ENCODE assay signal across 1 cellular context in genomic region chr16:70685938-70686375, GRCh38.
A peak's percentile ranks its signal among the peaks of the same experiment; 100 is the strongest.
TF ChIP-seq lines count a peak whose summit lies in the region.

A gene with protein sequence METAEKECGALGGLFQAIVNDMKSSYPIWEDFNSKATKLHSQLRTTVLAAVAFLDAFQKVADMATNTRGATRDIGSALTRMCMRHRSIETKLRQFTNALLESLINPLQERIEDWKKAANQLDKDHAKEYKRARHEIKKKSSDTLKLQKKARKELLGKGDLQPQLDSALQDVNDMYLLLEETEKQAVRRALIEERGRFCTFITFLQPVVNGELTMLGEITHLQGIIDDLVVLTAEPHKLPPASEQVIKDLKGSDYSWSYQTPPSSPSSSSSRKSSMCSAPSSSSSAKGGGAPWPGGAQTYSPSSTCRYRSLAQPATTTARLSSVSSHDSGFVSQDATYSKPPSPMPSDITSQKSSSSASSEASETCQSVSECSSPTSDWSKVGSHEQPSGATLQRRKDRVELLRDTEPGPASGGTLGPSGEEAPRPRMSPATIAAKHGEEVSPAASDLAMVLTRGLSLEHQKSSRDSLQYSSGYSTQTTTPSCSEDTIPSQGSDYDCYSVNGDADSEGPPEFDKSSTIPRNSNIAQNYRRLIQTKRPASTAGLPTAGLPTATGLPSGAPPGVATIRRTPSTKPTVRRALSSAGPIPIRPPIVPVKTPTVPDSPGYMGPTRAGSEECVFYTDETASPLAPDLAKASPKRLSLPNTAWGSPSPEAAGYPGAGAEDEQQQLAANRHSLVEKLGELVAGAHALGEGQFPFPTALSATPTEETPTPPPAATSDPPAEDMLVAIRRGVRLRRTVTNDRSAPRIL (minus strand): TSS chr16:70686053. CDS start chr16:70685791, 262 bp downstream.

TF ChIP-seq in HepG2, 621 proteins besides CTCF, POLR2A, EP300 and RAD21 (continued from another document and continues in another):
- TF ChIP-seq FOXA1 (IDR thresholded peaks at IDR 0.05), result no peak
- no peak for TF ChIP-seq FOXA1 (CRISPR knock-in tag; IDR thresholded peaks at IDR 0.05)
- no peak for TF ChIP-seq EZH2 (conservative IDR thresholded peaks at IDR 0.05; ENCODE audit: low read depth, low read length)
- TF ChIP-seq TEAD3 (CRISPR knock-in tag; optimal IDR thresholded peaks at IDR 0.05; ENCODE audit: borderline replicate concordance), result no peak
- no peak for TF ChIP-seq MBNL3 (CRISPR knock-in tag; conservative IDR thresholded peaks at IDR 0.05)
- 0 out of 2 replicates have a peak, but pooled peaks have one; percentile 50 for TF ChIP-seq ESRRA (CRISPR knock-in tag; IDR thresholded peaks at IDR 0.05; ENCODE audit: low read depth)
- peak; percentile 77; the same call in 1 of the 2 replicates for TF ChIP-seq TFE3 (CRISPR knock-in tag; IDR thresholded peaks at IDR 0.05)
- TF ChIP-seq ELF4 (CRISPR knock-in tag; IDR thresholded peaks at IDR 0.05; ENCODE audit: borderline replicate concordance), result no peak
- TF ChIP-seq STAT5B (CRISPR knock-in tag; IDR thresholded peaks at IDR 0.05), result no peak
- no peak for TF ChIP-seq ZNF513 (CRISPR knock-in tag; conservative IDR thresholded peaks at IDR 0.05)
- peak; percentile 56; the same call in 1 of the 2 replicates for TF ChIP-seq RELA (CRISPR knock-in tag; IDR thresholded peaks at IDR 0.05)
- no peak for TF ChIP-seq ZNF354B (CRISPR knock-in tag; IDR thresholded peaks at IDR 0.05)
- no peak for TF ChIP-seq STAG1 (CRISPR knock-in tag; IDR thresholded peaks at IDR 0.05)
- TF ChIP-seq, protein P1, sequence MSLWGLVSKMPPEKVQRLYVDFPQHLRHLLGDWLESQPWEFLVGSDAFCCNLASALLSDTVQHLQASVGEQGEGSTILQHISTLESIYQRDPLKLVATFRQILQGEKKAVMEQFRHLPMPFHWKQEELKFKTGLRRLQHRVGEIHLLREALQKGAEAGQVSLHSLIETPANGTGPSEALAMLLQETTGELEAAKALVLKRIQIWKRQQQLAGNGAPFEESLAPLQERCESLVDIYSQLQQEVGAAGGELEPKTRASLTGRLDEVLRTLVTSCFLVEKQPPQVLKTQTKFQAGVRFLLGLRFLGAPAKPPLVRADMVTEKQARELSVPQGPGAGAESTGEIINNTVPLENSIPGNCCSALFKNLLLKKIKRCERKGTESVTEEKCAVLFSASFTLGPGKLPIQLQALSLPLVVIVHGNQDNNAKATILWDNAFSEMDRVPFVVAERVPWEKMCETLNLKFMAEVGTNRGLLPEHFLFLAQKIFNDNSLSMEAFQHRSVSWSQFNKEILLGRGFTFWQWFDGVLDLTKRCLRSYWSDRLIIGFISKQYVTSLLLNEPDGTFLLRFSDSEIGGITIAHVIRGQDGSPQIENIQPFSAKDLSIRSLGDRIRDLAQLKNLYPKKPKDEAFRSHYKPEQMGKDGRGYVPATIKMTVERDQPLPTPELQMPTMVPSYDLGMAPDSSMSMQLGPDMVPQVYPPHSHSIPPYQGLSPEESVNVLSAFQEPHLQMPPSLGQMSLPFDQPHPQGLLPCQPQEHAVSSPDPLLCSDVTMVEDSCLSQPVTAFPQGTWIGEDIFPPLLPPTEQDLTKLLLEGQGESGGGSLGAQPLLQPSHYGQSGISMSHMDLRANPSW (CRISPR knock-in tag; IDR thresholded peaks at IDR 0.05; ENCODE audit: borderline replicate concordance), result no peak
- TF ChIP-seq, protein P2, sequence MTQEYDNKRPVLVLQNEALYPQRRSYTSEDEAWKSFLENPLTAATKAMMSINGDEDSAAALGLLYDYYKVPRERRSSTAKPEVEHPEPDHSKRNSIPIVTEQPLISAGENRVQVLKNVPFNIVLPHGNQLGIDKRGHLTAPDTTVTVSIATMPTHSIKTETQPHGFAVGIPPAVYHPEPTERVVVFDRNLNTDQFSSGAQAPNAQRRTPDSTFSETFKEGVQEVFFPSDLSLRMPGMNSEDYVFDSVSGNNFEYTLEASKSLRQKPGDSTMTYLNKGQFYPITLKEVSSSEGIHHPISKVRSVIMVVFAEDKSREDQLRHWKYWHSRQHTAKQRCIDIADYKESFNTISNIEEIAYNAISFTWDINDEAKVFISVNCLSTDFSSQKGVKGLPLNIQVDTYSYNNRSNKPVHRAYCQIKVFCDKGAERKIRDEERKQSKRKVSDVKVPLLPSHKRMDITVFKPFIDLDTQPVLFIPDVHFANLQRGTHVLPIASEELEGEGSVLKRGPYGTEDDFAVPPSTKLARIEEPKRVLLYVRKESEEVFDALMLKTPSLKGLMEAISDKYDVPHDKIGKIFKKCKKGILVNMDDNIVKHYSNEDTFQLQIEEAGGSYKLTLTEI (CRISPR knock-in tag; conservative IDR thresholded peaks at IDR 0.05), result no peak
- 0 out of 2 replicates have a peak, but pooled peaks have one; percentile 49 for TF ChIP-seq ZNF326 (CRISPR knock-in tag; IDR thresholded peaks at IDR 0.05; ENCODE audit: borderline replicate concordance)
- no peak for TF ChIP-seq ZNF24 (IDR thresholded peaks at IDR 0.05)
- peak; percentile 75 for TF ChIP-seq SAP130 (CRISPR knock-in tag; IDR thresholded peaks at IDR 0.05; ENCODE audit: low read depth)
- TF ChIP-seq ZNF761 (CRISPR knock-in tag; conservative IDR thresholded peaks at IDR 0.05), result no peak
- 0 out of 2 replicates have a peak, but pooled peaks have one; percentile 5 for TF ChIP-seq PITX1 (CRISPR knock-in tag; IDR thresholded peaks at IDR 0.05)
- TF ChIP-seq RBM39 (IDR thresholded peaks at IDR 0.05; ENCODE audit: low read depth, low read length, poor library complexity, severe bottlenecking), result no peak
- TF ChIP-seq SKI (IDR thresholded peaks at IDR 0.05; ENCODE audit: partially characterized antibody), result peak; percentile 56
- TF ChIP-seq ZFP82 (CRISPR knock-in tag; IDR thresholded peaks at IDR 0.05; ENCODE audit: borderline replicate concordance), result no peak
- no peak for TF ChIP-seq RAD51 (IDR thresholded peaks at IDR 0.05; ENCODE audit: borderline replicate concordance)
- TF ChIP-seq, protein P3, sequence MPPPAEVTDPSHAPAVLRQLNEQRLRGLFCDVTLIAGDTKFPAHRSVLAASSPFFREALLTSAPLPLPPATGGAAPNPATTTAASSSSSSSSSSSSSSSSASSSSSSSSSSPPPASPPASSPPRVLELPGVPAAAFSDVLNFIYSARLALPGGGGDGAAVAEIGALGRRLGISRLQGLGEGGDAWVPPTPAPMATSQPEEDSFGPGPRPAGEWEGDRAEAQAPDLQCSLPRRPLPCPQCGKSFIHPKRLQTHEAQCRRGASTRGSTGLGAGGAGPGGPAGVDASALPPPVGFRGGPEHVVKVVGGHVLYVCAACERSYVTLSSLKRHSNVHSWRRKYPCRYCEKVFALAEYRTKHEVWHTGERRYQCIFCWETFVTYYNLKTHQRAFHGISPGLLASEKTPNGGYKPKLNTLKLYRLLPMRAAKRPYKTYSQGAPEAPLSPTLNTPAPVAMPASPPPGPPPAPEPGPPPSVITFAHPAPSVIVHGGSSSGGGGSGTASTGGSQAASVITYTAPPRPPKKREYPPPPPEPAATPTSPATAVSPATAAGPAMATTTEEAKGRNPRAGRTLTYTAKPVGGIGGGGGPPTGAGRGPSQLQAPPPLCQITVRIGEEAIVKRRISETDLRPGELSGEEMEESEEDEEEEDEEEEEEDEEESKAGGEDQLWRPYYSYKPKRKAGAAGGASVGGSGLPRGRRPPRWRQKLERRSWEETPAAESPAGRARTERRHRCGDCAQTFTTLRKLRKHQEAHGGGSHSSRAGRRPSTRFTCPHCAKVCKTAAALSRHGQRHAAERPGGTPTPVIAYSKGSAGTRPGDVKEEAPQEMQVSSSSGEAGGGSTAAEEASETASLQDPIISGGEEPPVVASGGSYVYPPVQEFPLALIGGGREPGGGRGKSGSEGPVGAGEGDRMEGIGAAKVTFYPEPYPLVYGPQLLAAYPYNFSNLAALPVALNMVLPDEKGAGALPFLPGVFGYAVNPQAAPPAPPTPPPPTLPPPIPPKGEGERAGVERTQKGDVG (CRISPR knock-in tag; IDR thresholded peaks at IDR 0.05; ENCODE audit: borderline replicate concordance), result no peak
- TF ChIP-seq TBX3 (IDR thresholded peaks at IDR 0.05; ENCODE audit: borderline replicate concordance), result no peak
- no peak for TF ChIP-seq ZSCAN9 (CRISPR knock-in tag; IDR thresholded peaks at IDR 0.05; ENCODE audit: borderline replicate concordance)
- no peak for TF ChIP-seq ZNF451 (CRISPR knock-in tag; IDR thresholded peaks at IDR 0.05)
- peak; percentile 69; the same call in 1 of the 2 replicates for TF ChIP-seq RBFOX2 (IDR thresholded peaks at IDR 0.05; ENCODE audit: low read depth, low read length)
- TF ChIP-seq, protein P4, sequence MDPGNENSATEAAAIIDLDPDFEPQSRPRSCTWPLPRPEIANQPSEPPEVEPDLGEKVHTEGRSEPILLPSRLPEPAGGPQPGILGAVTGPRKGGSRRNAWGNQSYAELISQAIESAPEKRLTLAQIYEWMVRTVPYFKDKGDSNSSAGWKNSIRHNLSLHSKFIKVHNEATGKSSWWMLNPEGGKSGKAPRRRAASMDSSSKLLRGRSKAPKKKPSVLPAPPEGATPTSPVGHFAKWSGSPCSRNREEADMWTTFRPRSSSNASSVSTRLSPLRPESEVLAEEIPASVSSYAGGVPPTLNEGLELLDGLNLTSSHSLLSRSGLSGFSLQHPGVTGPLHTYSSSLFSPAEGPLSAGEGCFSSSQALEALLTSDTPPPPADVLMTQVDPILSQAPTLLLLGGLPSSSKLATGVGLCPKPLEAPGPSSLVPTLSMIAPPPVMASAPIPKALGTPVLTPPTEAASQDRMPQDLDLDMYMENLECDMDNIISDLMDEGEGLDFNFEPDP (CRISPR knock-in tag; conservative IDR thresholded peaks at IDR 0.05), result no peak
- no peak for TF ChIP-seq ZNF264 (CRISPR knock-in tag; IDR thresholded peaks at IDR 0.05)
- TF ChIP-seq NFYB (CRISPR knock-in tag; IDR thresholded peaks at IDR 0.05), result 0 out of 2 replicates have a peak, but pooled peaks have one; percentile 12
- no peak for TF ChIP-seq ZNF382 (CRISPR knock-in tag; IDR thresholded peaks at IDR 0.05; ENCODE audit: borderline replicate concordance)
- peak; percentile 99 for TF ChIP-seq MAZ (IDR thresholded peaks at IDR 0.05; ENCODE audit: borderline replicate concordance, low read depth, low read length)
- peak; percentile 99 for TF ChIP-seq MAZ (CRISPR knock-in tag; IDR thresholded peaks at IDR 0.05; ENCODE audit: low read depth)
- no peak for TF ChIP-seq CC2D1A (CRISPR knock-in tag; IDR thresholded peaks at IDR 0.05)
- no peak for TF ChIP-seq ZNF282 (IDR thresholded peaks at IDR 0.05; ENCODE audit: partially characterized antibody)
- no peak for TF ChIP-seq DMTF1 (CRISPR knock-in tag; IDR thresholded peaks at IDR 0.05)
- TF ChIP-seq ZXDC (CRISPR knock-in tag; IDR thresholded peaks at IDR 0.05), result no peak
- 0 out of 2 replicates have a peak, but pooled peaks have one; percentile 2 for TF ChIP-seq ZNF567 (CRISPR knock-in tag; IDR thresholded peaks at IDR 0.05; ENCODE audit: borderline replicate concordance)
- TF ChIP-seq TCF7L2 (IDR thresholded peaks at IDR 0.05; ENCODE audit: low read depth, low read length), result no peak
- no peak for TF ChIP-seq ZNF335 (CRISPR knock-in tag; IDR thresholded peaks at IDR 0.05)
